ENCODE assay signal across 8 cellular contexts in genomic region chr14:92690171-92691011, GRCh38. TPM values are rescaled to one million over a fixed set of nuclear protein-coding genes. Genes with fewer than 3 reads are reported as not detected.
A peak's percentile ranks its signal among the peaks of the same experiment; 100 is the strongest.
DNase-seq lines count a peak whose midpoint lies in the region; ATAC-seq and TF ChIP-seq lines count a peak whose summit lies in the region.

No MANE protein-coding gene starts in this region.

- CTCF ChIA-PET in AG04449 (lab: Yijun Ruan, JAX) = interaction anchor here (0.6 to 14.9 kb wide), 22 partner anchors 8 to 584 kb away, joined by 3 to 402 read pairs (median 4); partner anchors contain the start of genes ATXN3, CPSF2, GOLGA5 and NDUFB1
- CTCF ChIA-PET in naive thymus-derived CD4-positive, alpha-beta T cell (lab: Charles Lee) = interaction anchor here (0.9 to 2.8 kb wide), 5 partner anchors 9 to 538 kb away, joined by 3 to 11 read pairs (median 4); no protein-coding TSS in a partner anchor

- in situ Hi-C loops in T47D (cut with HindIII; ENCODE audit: low pct_unique_long_range_greater_than_20kb, low sequenced_read_pairs) = no loop called here

- DNase-seq in AG04449 (ENCODE audit: low read depth, low spot score) = no peak
- DNase-seq in NCI-H2196 treated with DMSO at 0.1 percent for 48 hours (lab: John Stamatoyannopoulos, UW; ENCODE audit: unreplicated experiment) = peak; percentile 65
- DNase-seq in T47D (ENCODE audit: low read depth in 1 of 2, low spot score in 1 of 2) = peak; percentile 89 to 94
- no peak for DNase-seq in naive thymus-derived CD4-positive, alpha-beta T cell
- no peak for DNase-seq in mesenteric fat pad (ENCODE audit: low spot score)

- ATAC-seq in naive thymus-derived CD4-positive, alpha-beta T cell = peak; percentile 24
- ATAC-seq in GM21825 (IDR thresholded peaks at IDR 0.05; ENCODE audit: unreplicated experiment) (no peak), HG02870 (IDR thresholded peaks at IDR 0.05; ENCODE audit: unreplicated experiment) (no peak)

- POLR2A ChIA-PET in AG04449 (lab: Yijun Ruan, JAX) = interaction anchor here (0.9 kb wide), 1 partner anchor 58 kb away, joined by 3 read pairs; the partner anchor contains the start of gene LGMN
- POLR2A ChIA-PET in naive thymus-derived CD4-positive, alpha-beta T cell (lab: Charles Lee) = interaction anchor here (1.0 to 1.4 kb wide), 4 partner anchors 9 to 77 kb away, joined by 3 to 4 read pairs (median 4); no protein-coding TSS in a partner anchor

- peaks cover 8 to 19% of the 10 kb centered on the region in 2 donors for H3K4me1 ChIP-seq in naive thymus-derived CD4-positive, alpha-beta T cell (ENCODE audit: control insufficient read depth in 2 of 2, insufficient read depth in 2 of 2, low read length in 2 of 2)

- no peak overlapping the region for H3K27ac ChIP-seq in naive thymus-derived CD4-positive, alpha-beta T cell (ENCODE audit: low read depth, low read length)

- peak overlapping the region in 6 of 9 donors; percentile 15 to 90 (median 40) for H3K27ac Mint-ChIP-seq in naive thymus-derived CD4-positive, alpha-beta T cell

- peaks cover 0 to 6% (median 0%) of the 10 kb centered on the region in 5 donors for H3K27me3 Mint-ChIP-seq in naive thymus-derived CD4-positive, alpha-beta T cell

- peaks cover 0 to 52% (median 21%) of the 10 kb centered on the region in 3 experiments for H3K36me3 ChIP-seq in naive thymus-derived CD4-positive, alpha-beta T cell (ENCODE audit: control insufficient read depth in 2 of 3, insufficient read depth in 3 of 3, low read length in 3 of 3)

- H3K4me3 Mint-ChIP-seq in naive thymus-derived CD4-positive, alpha-beta T cell = no peak overlapping the region

- H3K9me3 Mint-ChIP-seq in naive thymus-derived CD4-positive, alpha-beta T cell = peaks cover 0 to 2% (median 0%) of the 10 kb centered on the region in 11 donors

- TF ChIP-seq CTCF in AG04449 (IDR thresholded peaks at IDR 0.05; ENCODE audit: insufficient read depth, low read length, missing control alignments) = peak; percentile 69
- peak; percentile 70 for TF ChIP-seq CTCF in GM12874 (IDR thresholded peaks at IDR 0.05; ENCODE audit: insufficient read depth, low read depth, low read length)

- H3K27me3 ChIP-seq in naive thymus-derived CD4-positive, alpha-beta T cell (ENCODE audit: control insufficient read depth in 2 of 2, insufficient read depth in 2 of 2, low read length in 2 of 2) = no peaks in the 10 kb centered on the region

- H3K4me3 ChIP-seq in AG04449 (ENCODE audit: low read depth, low read length) = no peak overlapping the region
- H3K4me3 ChIP-seq in naive thymus-derived CD4-positive, alpha-beta T cell (ENCODE audit: low read length) = no peak overlapping the region

- intact Hi-C loops in naive thymus-derived CD4-positive, alpha-beta T cell (cut with micrococcal nuclease) = loop anchor here in 1 of 2 donors (5.0 kb wide), 1 partner anchor 57 kb away; the partner anchor contains the start of gene LGMN

- no peaks in the 10 kb centered on the region for H3K9me3 ChIP-seq in naive thymus-derived CD4-positive, alpha-beta T cell (ENCODE audit: control insufficient read depth in 2 of 3, low read length in 3 of 3)

- peaks cover 0 to 10% (median 7%) of the 10 kb centered on the region in 5 donors for H3K36me3 Mint-ChIP-seq in naive thymus-derived CD4-positive, alpha-beta T cell

- peaks cover 8 to 33% (median 29%) of the 10 kb centered on the region in 7 donors for H3K4me1 Mint-ChIP-seq in naive thymus-derived CD4-positive, alpha-beta T cell

RNA-seq across cellular contexts. Expression of gene LGMN, which starts 58.0 kb away (rescaled TPM):
- 10 to 100 TPM in 3 of 5 experiments, 1 to 10 TPM in 2; 8.7 to 28.7 (median 10.1) TPM for total RNA-seq in naive thymus-derived CD4-positive, alpha-beta T cell
- polyA plus RNA-seq in naive thymus-derived CD4-positive, alpha-beta T cell = 10 to 100 TPM; 25.2 to 26.4 TPM
- total RNA-seq in mesenteric fat pad = 150 TPM

Comparison
In these comparisons a context has a peak if more than half of its experiments do, and no peak if none do; other contexts are left out.
1. DNase-seq: peak in NCI-H2196 treated with DMSO at 0.1 percent for 48 hours (single experiment) and T47D (2 of 2); none in AG04449 (single experiment), naive thymus-derived CD4-positive, alpha-beta T cell (0 of 9) and mesenteric fat pad (single experiment).